In the genomic region with DNA sequence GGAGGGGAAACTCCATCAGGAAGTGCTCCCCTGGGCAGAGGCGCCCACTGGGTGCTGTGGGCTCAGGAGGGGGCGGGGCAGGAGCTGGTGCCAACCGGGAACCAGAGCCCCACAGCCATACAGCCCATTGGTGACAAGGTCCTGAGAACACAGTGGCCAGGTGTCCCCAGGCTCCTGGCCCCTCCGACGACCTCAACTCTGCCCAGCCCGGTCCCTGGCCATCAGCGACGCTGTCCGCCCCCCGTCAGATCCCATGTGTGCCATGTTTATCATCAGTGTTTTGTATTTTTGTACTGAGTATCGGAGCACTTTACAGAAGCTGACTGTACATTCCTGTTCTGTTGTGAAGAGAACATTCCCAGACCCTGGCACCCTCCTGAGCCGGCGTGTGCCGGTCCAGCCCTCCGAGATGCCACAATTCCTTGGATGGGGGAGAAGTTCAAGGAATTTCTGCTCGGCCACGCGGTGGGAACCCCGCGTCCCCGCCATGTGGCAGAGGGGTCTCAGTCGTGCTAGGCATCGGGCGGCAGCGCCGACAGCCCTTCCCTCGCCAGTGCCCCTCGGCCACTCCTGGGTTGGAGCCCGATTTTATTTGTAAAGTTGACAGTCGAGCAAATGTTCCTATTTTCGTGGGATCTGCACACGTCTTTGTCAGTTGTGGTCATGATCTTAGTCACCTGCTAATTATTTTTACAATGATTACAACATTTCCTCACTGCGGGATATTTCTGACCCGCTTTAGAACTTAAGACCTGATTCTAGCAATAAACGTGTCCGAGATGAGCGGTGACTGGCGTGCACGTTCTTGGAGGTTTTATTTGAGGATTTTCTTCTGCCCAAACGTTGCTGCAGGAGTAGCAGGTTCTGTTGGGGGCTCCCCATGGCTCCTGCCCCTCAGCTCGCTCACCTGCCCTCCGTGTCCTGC, we compare ENCODE assay signal across 23 cellular contexts. TPM values are rescaled to one million over a fixed set of nuclear protein-coding genes. Genes with fewer than 3 reads are reported as not detected.
DNase-seq lines count a peak whose midpoint lies in the region; ATAC-seq, FAIRE-seq and TF ChIP-seq lines count a peak whose summit lies in the region.
"Had no signal": no experiment of that assay in that cellular context is flagged by ENCODE, and none has a peak within 500 bp of the region (broad histone marks: within the 10 kb centered on the region; RNA-seq: fewer than 3 reads in every experiment).

No MANE protein-coding gene starts in this region.

- H3K4me1 Mint-ChIP-seq in naive B cell: peaks cover 5 to 26% (median 22%) of the 10 kb centered on the region in 3 donors
- no peaks in the 10 kb centered on the region for H3K4me1 Mint-ChIP-seq in activated T-helper 2 cell treated with anti-CD3 and anti-CD28 coated beads, Interferon-gamma antibody, Interleukin-2, Interleukin-4, amounts not matched to agents 10 μg/mL and 5 μg/mL and 100 μg/mL, durations not matched to agents 14 hours and 24 hours and 36 hours (ENCODE audit: low read depth)
- no peaks in the 10 kb centered on the region for H3K4me1 Mint-ChIP-seq in HFFc6 (ENCODE audit: low read depth)
- H3K4me1 Mint-ChIP-seq: GM23338 had no signal

- TF ChIP-seq CTCF in RWPE1 (conservative IDR thresholded peaks at IDR 0.05; ENCODE audit: low read depth) (no peak), HFFc6 (IDR thresholded peaks at IDR 0.05) (no peak)

- POLR2A ChIA-PET in RWPE1 (lab: Yijun Ruan, JAX; ENCODE audit: low non-redundant PET): no interaction called here

- no peaks in the 10 kb centered on the region for H3K36me3 Mint-ChIP-seq in naive B cell
- peaks cover 6% of the 10 kb centered on the region for H3K36me3 Mint-ChIP-seq in activated T-helper 2 cell treated with anti-CD3 and anti-CD28 coated beads, Interferon-gamma antibody, Interleukin-2, Interleukin-4, amounts not matched to agents 10 μg/mL and 5 μg/mL and 100 μg/mL, durations not matched to agents 14 hours and 24 hours and 36 hours (ENCODE audit: low read depth)
- H3K36me3 Mint-ChIP-seq in HFFc6 (ENCODE audit: low read depth): no peaks in the 10 kb centered on the region

- FAIRE-seq in urothelium cell line (lab: Jason Lieb, UNC): no peak
- FAIRE-seq: colon, D721Med had no signal

- H3K36me3 ChIP-seq in BLaER1 (peaks cover 95% of the 10 kb centered on the region), H7 (replicated peaks; ENCODE audit: control insufficient read depth, insufficient read depth, low read length) (peaks cover 2% of the 10 kb centered on the region)

- H3K9me3 Mint-ChIP-seq in naive B cell (no peaks in the 10 kb centered on the region), HFFc6 (no peaks in the 10 kb centered on the region)
- H3K9me3 Mint-ChIP-seq in activated T-helper 2 cell treated with anti-CD3 and anti-CD28 coated beads, Interferon-gamma antibody, Interleukin-2, Interleukin-4, amounts not matched to agents 10 μg/mL and 5 μg/mL and 100 μg/mL, durations not matched to agents 14 hours and 24 hours and 36 hours: no peaks in the 10 kb centered on the region
- H3K9me3 Mint-ChIP-seq: GM23338 had no signal

- H3K27me3 Mint-ChIP-seq in naive B cell (no peaks in the 10 kb centered on the region), HFFc6 (ENCODE audit: insufficient read depth) (peaks cover 2% of the 10 kb centered on the region; the same call in 1 of the 2 replicates)
- no peaks in the 10 kb centered on the region for H3K27me3 Mint-ChIP-seq in activated T-helper 2 cell treated with anti-CD3 and anti-CD28 coated beads, Interferon-gamma antibody, Interleukin-2, Interleukin-4, amounts not matched to agents 10 μg/mL and 5 μg/mL and 100 μg/mL, durations not matched to agents 14 hours and 24 hours and 36 hours (ENCODE audit: low read depth)
- H3K27me3 Mint-ChIP-seq: activated CD8-positive, alpha-beta memory T cell treated with anti-CD3 and anti-CD28 coated beads, Interleukin-2, amount 10 ng/mL, durations not matched to agents 7 days and 5 days had no signal

- H3K4me3 ChIP-seq in BLaER1 (no peak overlapping the region), H7 (ENCODE audit: insufficient read depth, low read depth, low read length) (no peak overlapping the region)
- H3K4me3 ChIP-seq: GM23338 had no signal

- CTCF ChIA-PET in RWPE1 (lab: Yijun Ruan, JAX): no interaction called here

- peak overlapping the region; percentile 40; the same call in 1 of the 2 replicates for H3K4me2 ChIP-seq in BLaER1
- H3K4me2 ChIP-seq: GM23338 had no signal

- H3K4me1 ChIP-seq in BLaER1: peaks cover 24% of the 10 kb centered on the region
- H3K4me1 ChIP-seq: foreskin keratinocyte had no signal

- H3K4me3 Mint-ChIP-seq in naive B cell (peak overlapping the region in 3 of 8 donors; percentile 45 to 75 (median 63)), HFFc6 (no peak overlapping the region)
- no peak overlapping the region for H3K4me3 Mint-ChIP-seq in activated T-helper 2 cell treated with anti-CD3 and anti-CD28 coated beads, Interferon-gamma antibody, Interleukin-2, Interleukin-4, amounts not matched to agents 10 μg/mL and 5 μg/mL and 100 μg/mL, durations not matched to agents 14 hours and 24 hours and 36 hours (ENCODE audit: low read depth)
- H3K4me3 Mint-ChIP-seq: activated CD8-positive, alpha-beta memory T cell treated with anti-CD3 and anti-CD28 coated beads, Interleukin-2, amount 10 ng/mL, durations not matched to agents 7 days and 5 days; GM23338 had no signal

- H3K27me3 ChIP-seq in BLaER1 (no peaks in the 10 kb centered on the region), H7 (ENCODE audit: control insufficient read depth, insufficient read depth, low read length) (no peaks in the 10 kb centered on the region)
- H3K27me3 ChIP-seq: foreskin keratinocyte had no signal

- H3K27ac Mint-ChIP-seq in naive B cell (peak overlapping the region; percentile 63 to 98 (median 92)), HFFc6 (no peak overlapping the region)
- no peak overlapping the region for H3K27ac Mint-ChIP-seq in activated T-helper 2 cell treated with anti-CD3 and anti-CD28 coated beads, Interferon-gamma antibody, Interleukin-2, Interleukin-4, amounts not matched to agents 10 μg/mL and 5 μg/mL and 100 μg/mL, durations not matched to agents 14 hours and 24 hours and 36 hours
- H3K27ac Mint-ChIP-seq: activated CD8-positive, alpha-beta memory T cell treated with anti-CD3 and anti-CD28 coated beads, Interleukin-2, amount 10 ng/mL, durations not matched to agents 7 days and 5 days; GM23338 had no signal

- no peaks in the 10 kb centered on the region for H3K9me3 ChIP-seq in BLaER1

- intact Hi-C loops in activated T-helper 2 cell treated with anti-CD3 and anti-CD28 coated beads, Interferon-gamma antibody, Interleukin-2, Interleukin-4, amounts not matched to agents 10 μg/mL and 5 μg/mL and 100 μg/mL, durations not matched to agents 14 hours and 24 hours and 36 hours (cut with micrococcal nuclease): no loop called here

- no peak for ATAC-seq in naive B cell (ENCODE audit: low read depth in 2 of 2)
- ATAC-seq: activated CD8-positive, alpha-beta memory T cell treated with anti-CD3 and anti-CD28 coated beads, Interleukin-2, amount 10 ng/mL, durations not matched to agents 7 days and 5 days; foreskin keratinocyte; GM23338; right cardiac atrium had no signal

- peak; percentile 41 for DNase-seq in H7
- DNase-seq in RWPE1 (ENCODE audit: low spot score): no peak
- DNase-seq in naive B cell: no peak
- no peak for DNase-seq in urothelium cell line (ENCODE audit: low spot score)
- DNase-seq in glomerular visceral epithelial cell (ENCODE audit: extremely low spot score): no peak
- no peak for DNase-seq in activated T-helper 2 cell treated with anti-CD3 and anti-CD28 coated beads, Interferon-gamma antibody, Interleukin-2, Interleukin-4, amounts not matched to agents 10 μg/mL and 5 μg/mL and 100 μg/mL, durations not matched to agents 14 hours and 24 hours and 36 hours (ENCODE audit: low spot score)
- no peak for DNase-seq in HFFc6
- DNase-seq: activated CD4-positive, CD25-positive, alpha-beta regulatory T cell; activated CD8-positive, alpha-beta memory T cell treated with anti-CD3 and anti-CD28 coated beads, Interleukin-2, amount 10 ng/mL, durations not matched to agents 7 days and 5 days; activated naive CD4-positive, alpha-beta T cell treated with Interleukin-2 at 50 U/mL for 16 hours; aorta; foreskin keratinocyte; GF-D8; midbrain; NCI-H1105; NCI-H82; right cardiac atrium; T-helper 1 cell had no signal

- H3K27ac ChIP-seq in BLaER1 (no peak overlapping the region), RWPE1 (peak overlapping the region; percentile 15)
- H3K27ac ChIP-seq: foreskin keratinocyte, HL-60 had no signal

- H4K20me1 ChIP-seq in BLaER1: peaks cover 88% of the 10 kb centered on the region

- H3K9ac ChIP-seq in BLaER1: no peak overlapping the region

RNA-seq across cellular contexts. Expression of gene PEX11G, which starts 16.9 kb away (rescaled TPM):
- total RNA-seq in H7 (2014; rRNA removed; shearing (Covaris generic)): 2.4 and 3.5 TPM in 2 replicates
- 1 to 10 TPM in 3 of 6 donors, under 1 TPM in 3; 0.52 to 4.4 (median 1.2) TPM for polyA plus RNA-seq in naive B cell (ENCODE audit: low read depth in 6 of 6)
- 1.3 and 2.5 TPM in 2 replicates for total RNA-seq in activated T-helper 2 cell treated with anti-CD3 and anti-CD28 coated beads, Interferon-gamma antibody, Interleukin-2, Interleukin-4, amounts not matched to agents 10 μg/mL and 5 μg/mL and 100 μg/mL, durations not matched to agents 14 hours and 24 hours and 36 hours
- 1 to 10 TPM in 3 of 6 experiments, under 1 TPM in 3; 0.51 to 2.8 (median 1.0) TPM for total RNA-seq in HFFc6 (2021; fragmentation: NEBNext Ultra II Directional; extraction: Animal tissue kit (Norgen Biotek cat#: 25700))

RNA-seq across cellular contexts. Expression of gene ZNF358, which starts 43.9 kb away (rescaled TPM):
- total RNA-seq in H7 (2014; rRNA removed; shearing (Covaris generic)): 52.1 and 54.8 TPM in 2 replicates
- polyA plus RNA-seq in naive B cell (ENCODE audit: low read depth in 6 of 6): 1 to 10 TPM in 5 of 6 donors, under 1 TPM in 1; 0.94 to 3.5 (median 1.6) TPM
- 5.3 and 7.9 TPM in 2 replicates for total RNA-seq in activated T-helper 2 cell treated with anti-CD3 and anti-CD28 coated beads, Interferon-gamma antibody, Interleukin-2, Interleukin-4, amounts not matched to agents 10 μg/mL and 5 μg/mL and 100 μg/mL, durations not matched to agents 14 hours and 24 hours and 36 hours
- 10 to 100 TPM; 30.0 to 41.1 (median 35.8) TPM for total RNA-seq in HFFc6 (2021; fragmentation: NEBNext Ultra II Directional; extraction: Animal tissue kit (Norgen Biotek cat#: 25700))

RNA-seq across cellular contexts. Expression of gene MCOLN1, which starts 50.5 kb away (rescaled TPM):
- 6.8 and 6.9 TPM in 2 replicates for total RNA-seq in H7 (2014; rRNA removed; shearing (Covaris generic))
- polyA plus RNA-seq in naive B cell (ENCODE audit: low read depth in 6 of 6): 1 to 10 TPM; 5.0 to 8.9 (median 6.7) TPM
- 10.3 and 11.2 TPM in 2 replicates for total RNA-seq in activated T-helper 2 cell treated with anti-CD3 and anti-CD28 coated beads, Interferon-gamma antibody, Interleukin-2, Interleukin-4, amounts not matched to agents 10 μg/mL and 5 μg/mL and 100 μg/mL, durations not matched to agents 14 hours and 24 hours and 36 hours
- 10 to 100 TPM; 18.2 to 28.7 (median 21.3) TPM for total RNA-seq in HFFc6 (2021; fragmentation: NEBNext Ultra II Directional; extraction: Animal tissue kit (Norgen Biotek cat#: 25700))

Comparison
In these comparisons a context has a peak if more than half of its experiments do, and no peak if none do; other contexts are left out.
1. H3K27ac Mint-ChIP-seq: peak in naive B cell (6 of 6); none in activated T-helper 2 cell treated with anti-CD3 and anti-CD28 coated beads, Interferon-gamma antibody, Interleukin-2, Interleukin-4, amounts not matched to agents 10 μg/mL and 5 μg/mL and 100 μg/mL, durations not matched to agents 14 hours and 24 hours and 36 hours (single experiment) and HFFc6 (single experiment).